Comparison of ENCODE assay signal across 8 cellular contexts in genomic region chr2:108169982-108170625, GRCh38.
DNase-seq lines count a peak whose midpoint lies in the region; ATAC-seq, FAIRE-seq and TF ChIP-seq lines count a peak whose summit lies in the region.

No MANE protein-coding gene starts in this region.

- FAIRE-seq in GM12891 (lab: Jason Lieb, UNC) = no peak

- ATAC-seq in foreskin keratinocyte (peak; percentile 41), mucosa of descending colon (no peak), GM18519 (IDR thresholded peaks at IDR 0.05; ENCODE audit: low FRiP score, unreplicated experiment) (no peak)

- H3K27me3 ChIP-seq in Peyer's patch (no peaks in the 10 kb centered on the region), foreskin keratinocyte (no peaks in the 10 kb centered on the region)

- DNase-seq in A172 (ENCODE audit: low spot score) = peak; percentile 35
- DNase-seq in GM12864 (ENCODE audit: low read depth) = no peak
- DNase-seq in Peyer's patch = no peak
- peak in 1 of 2 donors; percentile 40 for DNase-seq in foreskin keratinocyte
- DNase-seq in germinal center (ENCODE audit: low spot score) = no peak
- no peak for DNase-seq in mucosa of descending colon
- no peak for DNase-seq in GM12891 (ENCODE audit: insufficient read length, low spot score)

- H3K9me3 ChIP-seq in Peyer's patch (no peaks in the 10 kb centered on the region), mucosa of descending colon (no peaks in the 10 kb centered on the region)

- H3K27ac ChIP-seq in Peyer's patch = no peak overlapping the region
- H3K27ac ChIP-seq in foreskin keratinocyte = no peak overlapping the region

- no peaks in the 10 kb centered on the region for H3K4me1 ChIP-seq in Peyer's patch
- H3K4me1 ChIP-seq in foreskin keratinocyte = peaks cover 7% of the 10 kb centered on the region
- H3K4me1 ChIP-seq in mucosa of descending colon (ENCODE audit: low read depth) = peaks cover 2% of the 10 kb centered on the region

- intact Hi-C loops in mucosa of descending colon (cut with DNase I, micrococcal nuclease) = no loop called here

- H3K4me3 ChIP-seq in GM12864 (ENCODE audit: low read depth, low read length) = no peak overlapping the region
- H3K4me3 ChIP-seq in Peyer's patch = no peak overlapping the region
- H3K4me3 ChIP-seq in mucosa of descending colon = no peak overlapping the region

- peak; percentile 33 for TF ChIP-seq CTCF in GM12864 (IDR thresholded peaks at IDR 0.05; ENCODE audit: low read depth, low read length, missing control alignments)
- peak in 4 of 6 experiments; percentile 26 to 61 (median 46) for TF ChIP-seq CTCF in Peyer's patch (IDR thresholded peaks at IDR 0.05)
- TF ChIP-seq CTCF in foreskin keratinocyte (conservative IDR thresholded peaks at IDR 0.05) = peak; percentile 66
- TF ChIP-seq CTCF in mucosa of descending colon (IDR thresholded peaks at IDR 0.05) = no peak

- no peaks in the 10 kb centered on the region for H3K36me3 ChIP-seq in Peyer's patch
- H3K36me3 ChIP-seq in mucosa of descending colon (ENCODE audit: low read depth) = no peaks in the 10 kb centered on the region

- no peak for TF ChIP-seq POLR2A in Peyer's patch (IDR thresholded peaks at IDR 0.05)
- TF ChIP-seq POLR2A in GM12891 (IDR thresholded peaks at IDR 0.05; ENCODE audit: low read depth, low read length) = no peak

TF ChIP-seq in GM12891, 5 proteins besides CTCF, POLR2A, EP300 and RAD21:
- TF ChIP-seq TAF1 (IDR thresholded peaks at IDR 0.05; ENCODE audit: low read depth, low read length) (no peak), SPI1 (IDR thresholded peaks at IDR 0.05; ENCODE audit: low read depth, low read length) (no peak), POU2F2 (IDR thresholded peaks at IDR 0.05; ENCODE audit: low read depth, low read length) (no peak), PAX5 (IDR thresholded peaks at IDR 0.05; ENCODE audit: insufficient read depth, low read length, severe bottlenecking) (no peak), POLR2AphosphoS5 (IDR thresholded peaks at IDR 0.05; ENCODE audit: low read depth, low read length) (no peak)
